Comparison of ENCODE assay signal across 8 cellular contexts in the genomic region with DNA sequence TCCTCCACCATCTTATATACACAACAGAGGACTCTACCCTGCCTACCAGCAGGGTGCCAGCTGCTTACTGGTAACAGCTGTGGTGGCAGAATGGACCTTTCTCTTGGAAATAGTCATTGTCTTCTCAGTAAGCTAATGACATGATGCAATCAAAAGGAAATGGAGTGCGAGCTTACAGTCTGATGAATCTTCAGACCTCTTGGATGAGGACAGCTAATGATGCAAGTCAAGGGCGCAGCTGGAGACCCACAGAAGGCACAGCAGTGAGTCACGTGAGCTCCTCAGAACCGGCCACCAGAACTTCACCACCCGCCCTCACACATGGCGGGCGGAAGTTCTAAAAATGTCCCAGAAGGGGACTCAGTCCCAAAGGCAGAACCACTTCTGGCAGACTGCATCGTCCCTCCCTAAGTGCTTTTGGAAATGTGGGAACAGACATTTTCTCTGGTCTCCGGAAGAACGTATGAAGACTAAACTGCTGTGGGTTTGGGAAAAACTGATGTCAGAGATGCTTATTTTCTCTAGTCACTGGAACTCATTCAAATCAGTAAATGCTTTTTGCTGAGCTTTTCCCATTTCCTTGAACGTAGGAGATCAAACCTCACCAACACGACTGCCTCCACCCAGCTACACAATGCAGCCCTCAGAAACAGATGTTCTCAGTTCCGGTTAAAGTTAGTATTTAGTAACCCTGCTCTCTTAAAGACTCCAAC.
DNase-seq lines count a peak whose midpoint lies in the region; ATAC-seq and TF ChIP-seq lines count a peak whose summit lies in the region.

No MANE protein-coding gene starts in this region.

- WGBS in esophagus squamous epithelium, 2 donors = 49 to 64% methylated on average over 11 to 12 of the region's 13 CpGs

- H3K27ac ChIP-seq in esophagus squamous epithelium (peak overlapping the region; percentile 36 to 83 (median 62)), parathyroid adenoma (peak overlapping the region; percentile 7), RWPE1 (no peak overlapping the region)

- H3K4me2 ChIP-seq in parathyroid adenoma (ENCODE audit: low read length) = no peak overlapping the region

- intact Hi-C loops in esophagus squamous epithelium (cut with DNase I) = no loop called here

- H3K4me3 ChIP-seq in esophagus squamous epithelium = peak overlapping the region in 2 of 4 donors; percentile 1 to 41
- H3K4me3 ChIP-seq in parathyroid adenoma (ENCODE audit: low read depth, low read length) = no peak overlapping the region

- H3K79me2 ChIP-seq in parathyroid adenoma = no peaks in the 10 kb centered on the region

- no peak for ATAC-seq in GM19023 (IDR thresholded peaks at IDR 0.05; ENCODE audit: unreplicated experiment)

- TF ChIP-seq POLR2A in esophagus squamous epithelium (IDR thresholded peaks at IDR 0.05) = no peak

- H3K36me3 ChIP-seq in esophagus squamous epithelium (no peaks in the 10 kb centered on the region), parathyroid adenoma (ENCODE audit: control insufficient read depth, insufficient read depth, low read length) (no peaks in the 10 kb centered on the region)

- H3K9me3 ChIP-seq in esophagus squamous epithelium = no peaks in the 10 kb centered on the region
- no peaks in the 10 kb centered on the region for H3K9me3 ChIP-seq in parathyroid adenoma (ENCODE audit: control insufficient read depth, low read length)

- peak; percentile 93 for DNase-seq in GM04504 (ENCODE audit: low read depth)
- no peak for DNase-seq in esophagus squamous epithelium (lab: John Stamatoyannopoulos, UW)
- DNase-seq in cortex of kidney (lab: John Stamatoyannopoulos, UW) = no peak
- no peak for DNase-seq in activated CD4-positive, CD25-positive, alpha-beta regulatory T cell treated with anti-CD3 and anti-CD28 coated beads, Interleukin-2, amount 50 U/mL, for 72 hours
- DNase-seq in RWPE1 (ENCODE audit: low spot score) = no peak

- no peak overlapping the region for H2AFZ ChIP-seq in parathyroid adenoma

- H3K4me1 ChIP-seq in esophagus squamous epithelium (peaks cover 0 to 14% (median 13%) of the 10 kb centered on the region in 3 donors), parathyroid adenoma (no peaks in the 10 kb centered on the region)

- TF ChIP-seq CTCF in esophagus squamous epithelium (IDR thresholded peaks at IDR 0.05) (no peak), parathyroid adenoma (IDR thresholded peaks at IDR 0.05) (no peak), RWPE1 (conservative IDR thresholded peaks at IDR 0.05; ENCODE audit: low read depth) (no peak)

- H3K27me3 ChIP-seq in esophagus squamous epithelium (no peaks in the 10 kb centered on the region), parathyroid adenoma (ENCODE audit: control insufficient read depth, insufficient read depth, low read length) (no peaks in the 10 kb centered on the region)

- POLR2A ChIA-PET in RWPE1 (lab: Yijun Ruan, JAX; ENCODE audit: low non-redundant PET) = no interaction called here

- CTCF ChIA-PET in RWPE1 (lab: Yijun Ruan, JAX) = no interaction called here

- no peak overlapping the region for H3K9ac ChIP-seq in parathyroid adenoma

TF ChIP-seq in PFSK-1, 5 proteins besides CTCF, POLR2A, EP300 and RAD21:
- TF ChIP-seq, protein P1, sequence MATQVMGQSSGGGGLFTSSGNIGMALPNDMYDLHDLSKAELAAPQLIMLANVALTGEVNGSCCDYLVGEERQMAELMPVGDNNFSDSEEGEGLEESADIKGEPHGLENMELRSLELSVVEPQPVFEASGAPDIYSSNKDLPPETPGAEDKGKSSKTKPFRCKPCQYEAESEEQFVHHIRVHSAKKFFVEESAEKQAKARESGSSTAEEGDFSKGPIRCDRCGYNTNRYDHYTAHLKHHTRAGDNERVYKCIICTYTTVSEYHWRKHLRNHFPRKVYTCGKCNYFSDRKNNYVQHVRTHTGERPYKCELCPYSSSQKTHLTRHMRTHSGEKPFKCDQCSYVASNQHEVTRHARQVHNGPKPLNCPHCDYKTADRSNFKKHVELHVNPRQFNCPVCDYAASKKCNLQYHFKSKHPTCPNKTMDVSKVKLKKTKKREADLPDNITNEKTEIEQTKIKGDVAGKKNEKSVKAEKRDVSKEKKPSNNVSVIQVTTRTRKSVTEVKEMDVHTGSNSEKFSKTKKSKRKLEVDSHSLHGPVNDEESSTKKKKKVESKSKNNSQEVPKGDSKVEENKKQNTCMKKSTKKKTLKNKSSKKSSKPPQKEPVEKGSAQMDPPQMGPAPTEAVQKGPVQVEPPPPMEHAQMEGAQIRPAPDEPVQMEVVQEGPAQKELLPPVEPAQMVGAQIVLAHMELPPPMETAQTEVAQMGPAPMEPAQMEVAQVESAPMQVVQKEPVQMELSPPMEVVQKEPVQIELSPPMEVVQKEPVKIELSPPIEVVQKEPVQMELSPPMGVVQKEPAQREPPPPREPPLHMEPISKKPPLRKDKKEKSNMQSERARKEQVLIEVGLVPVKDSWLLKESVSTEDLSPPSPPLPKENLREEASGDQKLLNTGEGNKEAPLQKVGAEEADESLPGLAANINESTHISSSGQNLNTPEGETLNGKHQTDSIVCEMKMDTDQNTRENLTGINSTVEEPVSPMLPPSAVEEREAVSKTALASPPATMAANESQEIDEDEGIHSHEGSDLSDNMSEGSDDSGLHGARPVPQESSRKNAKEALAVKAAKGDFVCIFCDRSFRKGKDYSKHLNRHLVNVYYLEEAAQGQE (IDR thresholded peaks at IDR 0.05; ENCODE audit: insufficient read depth in 1 of 2, low read depth in 2 of 2, low read length in 2 of 2) = 0 out of 4 replicates have a peak, but pooled peaks of 1 of the 2 experiments have one; percentile 16
- TF ChIP-seq TAF1 (IDR thresholded peaks at IDR 0.05; ENCODE audit: borderline replicate concordance, insufficient read depth, low read length) = no peak
- TF ChIP-seq POLR2AphosphoS5 (IDR thresholded peaks at IDR 0.05; ENCODE audit: low read depth, low read length) = no peak
- peak; percentile 17 for TF ChIP-seq FOXP2 (optimal IDR thresholded peaks at IDR 0.05; ENCODE audit: borderline replicate concordance, extremely low read depth, extremely low read length, insufficient read depth)
